ENCODE assay signal across 1 cellular context in genomic region chr20:10094566-10095173, GRCh38.
TF ChIP-seq lines count a peak whose summit lies in the region.

No MANE protein-coding gene starts in this region.

TF ChIP-seq in HepG2, 621 proteins besides CTCF, POLR2A, EP300 and RAD21 (continued from another document):
- TF ChIP-seq, protein P1, sequence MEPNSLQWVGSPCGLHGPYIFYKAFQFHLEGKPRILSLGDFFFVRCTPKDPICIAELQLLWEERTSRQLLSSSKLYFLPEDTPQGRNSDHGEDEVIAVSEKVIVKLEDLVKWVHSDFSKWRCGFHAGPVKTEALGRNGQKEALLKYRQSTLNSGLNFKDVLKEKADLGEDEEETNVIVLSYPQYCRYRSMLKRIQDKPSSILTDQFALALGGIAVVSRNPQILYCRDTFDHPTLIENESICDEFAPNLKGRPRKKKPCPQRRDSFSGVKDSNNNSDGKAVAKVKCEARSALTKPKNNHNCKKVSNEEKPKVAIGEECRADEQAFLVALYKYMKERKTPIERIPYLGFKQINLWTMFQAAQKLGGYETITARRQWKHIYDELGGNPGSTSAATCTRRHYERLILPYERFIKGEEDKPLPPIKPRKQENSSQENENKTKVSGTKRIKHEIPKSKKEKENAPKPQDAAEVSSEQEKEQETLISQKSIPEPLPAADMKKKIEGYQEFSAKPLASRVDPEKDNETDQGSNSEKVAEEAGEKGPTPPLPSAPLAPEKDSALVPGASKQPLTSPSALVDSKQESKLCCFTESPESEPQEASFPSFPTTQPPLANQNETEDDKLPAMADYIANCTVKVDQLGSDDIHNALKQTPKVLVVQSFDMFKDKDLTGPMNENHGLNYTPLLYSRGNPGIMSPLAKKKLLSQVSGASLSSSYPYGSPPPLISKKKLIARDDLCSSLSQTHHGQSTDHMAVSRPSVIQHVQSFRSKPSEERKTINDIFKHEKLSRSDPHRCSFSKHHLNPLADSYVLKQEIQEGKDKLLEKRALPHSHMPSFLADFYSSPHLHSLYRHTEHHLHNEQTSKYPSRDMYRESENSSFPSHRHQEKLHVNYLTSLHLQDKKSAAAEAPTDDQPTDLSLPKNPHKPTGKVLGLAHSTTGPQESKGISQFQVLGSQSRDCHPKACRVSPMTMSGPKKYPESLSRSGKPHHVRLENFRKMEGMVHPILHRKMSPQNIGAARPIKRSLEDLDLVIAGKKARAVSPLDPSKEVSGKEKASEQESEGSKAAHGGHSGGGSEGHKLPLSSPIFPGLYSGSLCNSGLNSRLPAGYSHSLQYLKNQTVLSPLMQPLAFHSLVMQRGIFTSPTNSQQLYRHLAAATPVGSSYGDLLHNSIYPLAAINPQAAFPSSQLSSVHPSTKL (CRISPR knock-in tag; IDR thresholded peaks at IDR 0.05) = no peak
- no peak for TF ChIP-seq ZNF607 (CRISPR knock-in tag; IDR thresholded peaks at IDR 0.05; ENCODE audit: borderline replicate concordance)
- no peak for TF ChIP-seq ZNF790 (CRISPR knock-in tag; IDR thresholded peaks at IDR 0.05; ENCODE audit: borderline replicate concordance)
- TF ChIP-seq GZF1 (CRISPR knock-in tag; IDR thresholded peaks at IDR 0.05) = no peak
- TF ChIP-seq ZFP62 (CRISPR knock-in tag; IDR thresholded peaks at IDR 0.05) = no peak
